ENCODE assay signal across 12 cellular contexts in genomic region chr20:48002517-48002970, GRCh38.
DNase-seq lines count a peak whose midpoint lies in the region; ATAC-seq and TF ChIP-seq lines count a peak whose summit lies in the region.
"Had no signal": no experiment of that assay in that cellular context is flagged by ENCODE, and none has a peak within 500 bp of the region (broad histone marks: within the 10 kb centered on the region; RNA-seq: fewer than 3 reads in every experiment).

No MANE protein-coding gene starts in this region.

- H3K4me3 Mint-ChIP-seq in chondrocyte (ENCODE audit: unreplicated experiment) = no peak overlapping the region
- H3K4me3 Mint-ChIP-seq: activated T-cell treated with anti-CD3 and anti-CD28 coated beads, Interleukin-2, amount 50 U/mL, for 72 hours had no signal

- TF ChIP-seq CTCF in chondrocyte (IDR thresholded peaks at IDR 0.05) = no peak

- peak; percentile 29 for DNase-seq in EH (ENCODE audit: low read depth)
- peak; percentile 67 for DNase-seq in SKM-1 treated with dmso at 0.1 percent for 144 hours (lab: John Stamatoyannopoulos, UW; ENCODE audit: unreplicated experiment)
- no peak for DNase-seq in KG1 (lab: John Stamatoyannopoulos, UW)
- no peak for DNase-seq in chondrocyte (ENCODE audit: low spot score)
- DNase-seq in Right ventricle myocardium inferior (ENCODE audit: missing footprints) = no peak
- DNase-seq in COR-L47 (lab: John Stamatoyannopoulos, UW) = no peak
- DNase-seq: activated T-cell treated with anti-CD3 and anti-CD28 coated beads, Interleukin-2, amount 50 U/mL, for 72 hours; central memory CD4-positive, alpha-beta T cell; left ventricle myocardium superior; upper lobe of right lung had no signal

- no peak overlapping the region for H3K27ac Mint-ChIP-seq in chondrocyte (ENCODE audit: unreplicated experiment)
- H3K27ac Mint-ChIP-seq: activated T-cell treated with anti-CD3 and anti-CD28 coated beads, Interleukin-2, amount 50 U/mL, for 72 hours had no signal

- peaks cover 13% of the 10 kb centered on the region for H3K4me1 Mint-ChIP-seq in chondrocyte (ENCODE audit: low read depth)

- H3K27me3 Mint-ChIP-seq in chondrocyte (ENCODE audit: low read depth) = peaks cover 11% of the 10 kb centered on the region

- peaks cover 1% of the 10 kb centered on the region for H3K36me3 Mint-ChIP-seq in chondrocyte (ENCODE audit: low read depth)

- H3K9me3 Mint-ChIP-seq in chondrocyte (ENCODE audit: low read depth) = peaks cover 6% of the 10 kb centered on the region

- ATAC-seq in GM19463 (IDR thresholded peaks at IDR 0.05; ENCODE audit: unreplicated experiment) = peak; percentile 62
- peak; percentile 58 for ATAC-seq in HG03159 (IDR thresholded peaks at IDR 0.05; ENCODE audit: unreplicated experiment)
- no peak for ATAC-seq in Right ventricle myocardium inferior
- ATAC-seq: activated T-cell treated with anti-CD3 and anti-CD28 coated beads, Interleukin-2, amount 50 U/mL, for 72 hours; left ventricle myocardium superior; upper lobe of right lung had no signal

- intact Hi-C loops in Right ventricle myocardium inferior (cut with DNase I) = no loop called here

Comparison
In these comparisons a context has a peak if more than half of its experiments do, and no peak if none do; other contexts are left out.
1. DNase-seq: peak in EH (single experiment) and SKM-1 treated with dmso at 0.1 percent for 144 hours (single experiment); none in KG1 (single experiment), chondrocyte (single experiment), Right ventricle myocardium inferior (single experiment) and COR-L47 (single experiment).